12 cellular contexts compared by ENCODE assay signal in the genomic region with DNA sequence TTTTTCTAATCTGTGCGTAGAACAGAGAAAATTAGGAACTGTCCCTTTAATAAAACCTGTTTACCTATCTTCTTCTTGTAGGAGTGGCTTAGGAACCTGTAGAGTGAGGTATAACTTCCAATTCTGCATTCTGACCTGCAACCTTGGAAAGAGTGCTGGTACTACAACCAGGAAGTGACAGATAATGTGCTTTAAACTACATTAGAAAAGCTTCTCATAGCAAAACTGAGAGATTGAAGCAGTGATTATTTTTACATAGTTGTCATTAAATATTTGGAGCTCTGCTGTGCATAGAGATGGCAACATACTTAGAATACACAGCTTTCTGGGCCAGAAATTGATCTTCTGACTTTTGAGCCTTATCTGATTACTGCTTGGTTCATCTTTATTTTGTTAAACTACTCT. TPM values are rescaled to one million over a fixed set of nuclear protein-coding genes. Genes with fewer than 3 reads are reported as not detected.
DNase-seq lines count a peak whose midpoint lies in the region; ATAC-seq, FAIRE-seq and TF ChIP-seq lines count a peak whose summit lies in the region.
"Had no signal": no experiment of that assay in that cellular context is flagged by ENCODE, and none has a peak within 500 bp of the region (broad histone marks: within the 10 kb centered on the region; RNA-seq: fewer than 3 reads in every experiment).

No MANE protein-coding gene starts in this region.

- H3K27ac ChIP-seq in SU-DHL-6 (ENCODE audit: low read depth, low read length) (no peak overlapping the region), urinary bladder (ENCODE audit: low read depth) (peak overlapping the region; percentile 10)
- H3K27ac ChIP-seq: heart left ventricle had no signal

- peaks cover 8% of the 10 kb centered on the region for H3K4me1 Mint-ChIP-seq in activated naive CD4-positive, alpha-beta T cell treated with anti-CD3 and anti-CD28 coated beads, Interleukin-2, amount 50 U/mL, for 24 hours

- no peaks in the 10 kb centered on the region for H4K20me1 ChIP-seq in SU-DHL-6 (ENCODE audit: low read depth, low read length)

- ATAC-seq in GM21576 (IDR thresholded peaks at IDR 0.05; ENCODE audit: unreplicated experiment) = no peak
- ATAC-seq: heart left ventricle had no signal

- H3K9ac ChIP-seq in SU-DHL-6 (ENCODE audit: low read length) = no peak overlapping the region

- H2AFZ ChIP-seq in SU-DHL-6 (ENCODE audit: low read depth, low read length, severe bottlenecking) = peak overlapping the region; percentile 12

- H3K9me3 Mint-ChIP-seq in activated naive CD4-positive, alpha-beta T cell treated with anti-CD3 and anti-CD28 coated beads, Interleukin-2, amount 50 U/mL, for 24 hours = no peaks in the 10 kb centered on the region
- H3K9me3 Mint-ChIP-seq: activated CD4-positive, alpha-beta T cell treated with anti-CD3 and anti-CD28 coated beads, Interleukin-2, amount 10 ng/mL, durations not matched to agents 7 days and 5 days had no signal

- no peaks in the 10 kb centered on the region for H3K4me1 ChIP-seq in urinary bladder (ENCODE audit: insufficient read depth)
- H3K4me1 ChIP-seq: BE2C had no signal

- no peak for FAIRE-seq in GM12892 (lab: Jason Lieb, UNC)

- no peak overlapping the region for H3K27ac Mint-ChIP-seq in activated naive CD4-positive, alpha-beta T cell treated with anti-CD3 and anti-CD28 coated beads, Interleukin-2, amount 50 U/mL, for 24 hours
- H3K27ac Mint-ChIP-seq: activated CD4-positive, alpha-beta T cell treated with anti-CD3 and anti-CD28 coated beads, Interleukin-2, amount 10 ng/mL, durations not matched to agents 7 days and 5 days had no signal

- no peaks in the 10 kb centered on the region for H3F3A ChIP-seq in SU-DHL-6 (ENCODE audit: insufficient read depth)

- H3K36me3 ChIP-seq in SU-DHL-6 (ENCODE audit: low read length) (no peaks in the 10 kb centered on the region), urinary bladder (ENCODE audit: insufficient read depth) (no peaks in the 10 kb centered on the region)
- H3K36me3 ChIP-seq: BE2C, heart left ventricle had no signal

- no peaks in the 10 kb centered on the region for H3K9me3 ChIP-seq in SU-DHL-6 (ENCODE audit: insufficient read depth, low read length)
- H3K9me3 ChIP-seq: BE2C, heart left ventricle had no signal

- TF ChIP-seq CTCF in SU-DHL-6 (IDR thresholded peaks at IDR 0.05; ENCODE audit: insufficient read depth, low read length, poor library complexity, severe bottlenecking) = no peak

- no peak for TF ChIP-seq POLR2A in GM12892 (IDR thresholded peaks at IDR 0.05; ENCODE audit: low read depth, low read length)

- H3K4me2 ChIP-seq in SU-DHL-6 (ENCODE audit: low read depth, low read length, poor library complexity, severe bottlenecking) = no peak overlapping the region

- H3K27me3 Mint-ChIP-seq in activated naive CD4-positive, alpha-beta T cell treated with anti-CD3 and anti-CD28 coated beads, Interleukin-2, amount 50 U/mL, for 24 hours = no peaks in the 10 kb centered on the region

- 56% methylated on average over 1 of the region's 1 CpG for WGBS in urinary bladder

- no peak overlapping the region for H3K4me3 ChIP-seq in SU-DHL-6 (ENCODE audit: insufficient read depth, low read length, poor library complexity, severe bottlenecking)
- no peak overlapping the region for H3K4me3 ChIP-seq in urinary bladder (ENCODE audit: low read depth, low read length)
- H3K4me3 ChIP-seq: heart left ventricle had no signal

- H3K4me3 Mint-ChIP-seq in activated naive CD4-positive, alpha-beta T cell treated with anti-CD3 and anti-CD28 coated beads, Interleukin-2, amount 50 U/mL, for 24 hours = peak overlapping the region; percentile 41
- H3K4me3 Mint-ChIP-seq: activated CD4-positive, alpha-beta T cell treated with anti-CD3 and anti-CD28 coated beads, Interleukin-2, amount 10 ng/mL, durations not matched to agents 7 days and 5 days had no signal

- no peaks in the 10 kb centered on the region for H3K79me2 ChIP-seq in SU-DHL-6 (ENCODE audit: insufficient read depth, low read length)

- no peak for DNase-seq in activated naive CD4-positive, alpha-beta T cell treated with Interleukin-2 at 50 U/mL for 16 hours
- DNase-seq in left kidney (ENCODE audit: low read depth, low spot score) (peak; percentile 21), GM12892 (ENCODE audit: insufficient read length) (no peak)
- DNase-seq in activated effector memory CD4-positive, alpha-beta T cell treated with anti-CD3 and anti-CD28 coated beads, Interleukin-2, amount 50 U/mL, for 16 hours = no peak
- DNase-seq: activated CD4-positive, alpha-beta T cell treated with anti-CD3 and anti-CD28 coated beads, Interleukin-2, amount 10 ng/mL, durations not matched to agents 7 days and 5 days; BE2C; heart left ventricle; occipital lobe had no signal

- no peaks in the 10 kb centered on the region for H3K36me3 Mint-ChIP-seq in activated naive CD4-positive, alpha-beta T cell treated with anti-CD3 and anti-CD28 coated beads, Interleukin-2, amount 50 U/mL, for 24 hours

- H3K27me3 ChIP-seq in SU-DHL-6 (ENCODE audit: low read length) = no peaks in the 10 kb centered on the region
- H3K27me3 ChIP-seq: heart left ventricle had no signal

- no peaks in the 10 kb centered on the region for H3K9me2 ChIP-seq in SU-DHL-6 (replicated peaks; ENCODE audit: insufficient read depth, low read length)

RNA-seq across cellular contexts. Expression of gene ZDHHC23, which starts 50.4 kb away (rescaled TPM):
- total RNA-seq in urinary bladder = 2.4 TPM
- 1.3 TPM for polyA plus RNA-seq in urinary bladder
- 1.7 TPM for polyA plus RNA-seq in GM12892 (2012; ENCODE audit: missing spikeins)

RNA-seq across cellular contexts. Expression of gene GRAMD1C, which starts 58.8 kb away (rescaled TPM):
- total RNA-seq in urinary bladder = 14.3 TPM
- 2.3 TPM for polyA plus RNA-seq in urinary bladder
- polyA plus RNA-seq in GM12892 (2012; ENCODE audit: missing spikeins) = 3.8 TPM
